Comparison of ENCODE assay signal across 9 cellular contexts in the genomic region with DNA sequence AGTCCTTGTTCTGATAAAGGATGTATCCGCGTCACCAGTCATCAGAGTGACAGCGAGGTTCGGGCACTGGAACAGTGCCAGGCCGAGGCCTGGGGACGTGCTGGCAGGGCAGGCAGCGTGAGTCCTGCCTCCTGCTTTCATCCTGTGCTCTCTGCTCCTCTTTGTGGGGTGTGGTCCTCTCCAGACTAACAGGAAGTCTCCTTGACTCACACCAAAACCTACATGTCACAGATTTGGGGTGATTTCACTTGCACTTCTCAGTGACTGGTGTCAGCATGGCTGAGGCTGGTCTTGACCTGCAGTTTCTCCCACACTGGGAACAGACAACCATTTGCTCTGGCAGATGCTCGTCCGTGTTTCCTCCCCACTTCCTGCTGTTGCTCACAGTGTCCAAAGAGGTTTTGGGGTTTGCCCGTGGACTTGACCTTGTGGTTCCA. TPM values are rescaled to one million over a fixed set of nuclear protein-coding genes. Genes with fewer than 3 reads are reported as not detected.
DNase-seq lines count a peak whose midpoint lies in the region; ATAC-seq, FAIRE-seq and TF ChIP-seq lines count a peak whose summit lies in the region.
"Had no signal": no experiment of that assay in that cellular context is flagged by ENCODE, and none has a peak within 500 bp of the region (broad histone marks: within the 10 kb centered on the region; RNA-seq: fewer than 3 reads in every experiment).

No MANE protein-coding gene starts in this region.

- peaks cover 36 to 60% of the 10 kb centered on the region in 2 experiments for H3K27me3 ChIP-seq in K562 (ENCODE audit: control insufficient read depth in 2 of 2, insufficient read depth in 2 of 2, low read length in 2 of 2)

- H3K36me3 ChIP-seq in K562 (ENCODE audit: control insufficient read depth, insufficient read depth, low read length), result no peaks in the 10 kb centered on the region

- no peak for TF ChIP-seq EP300 in K562 (IDR thresholded peaks at IDR 0.05; ENCODE audit: low read length)

- H3K4me3 ChIP-seq in K562, result no peak overlapping the region

- 2% methylated on average over 10 of the region's 10 CpGs for WGBS in K562 (ENCODE audit: insufficient coverage, low coverage, missing lambda C conversion rate)

- no peaks in the 10 kb centered on the region for H4K20me1 ChIP-seq in K562 (replicated peaks; ENCODE audit: control insufficient read depth, insufficient read depth, low read length)

- CTCF ChIA-PET in K562 (lab: Yijun Ruan, JAX; ENCODE audit: low intra/inter-chr PET ratio), result no interaction called here

- no peak for FAIRE-seq in K562 (lab: Jason Lieb, UNC)

- no peaks in the 10 kb centered on the region; a peak in 1 of 5 replicates for H3K4me1 ChIP-seq in K562 (replicated peaks in 1 of 2; ENCODE audit: control insufficient read depth in 2 of 2, insufficient read depth in 2 of 2, low read length in 2 of 2)

- DNase-seq in T-helper 2 cell (peak in 4 of 5 experiments; percentile 21 to 71 (median 56)), K562 (ENCODE audit: extremely low read depth in 1 of 4, low spot score in 3 of 4) (no peak), NCI-H446 treated with DMSO at 0.1 percent for 48 hours (lab: John Stamatoyannopoulos, UW) (no peak), COR-L47 (lab: John Stamatoyannopoulos, UW) (no peak), NCI-H1417 (lab: John Stamatoyannopoulos, UW) (no peak)
- peak; percentile 68 for DNase-seq in stimulated activated CD4-positive, alpha-beta T cell treated with anti-CD3 and anti-CD28 coated beads, Interleukin-4, amount 100 ng/mL, for 24 hours

- H3K79me2 ChIP-seq in K562 (ENCODE audit: control insufficient read depth, insufficient read depth, low read length), result no peaks in the 10 kb centered on the region

- in situ Hi-C loops in K562 (cut with MboI), result no loop called here

- TF ChIP-seq POLR2A in K562 (conservative IDR thresholded peaks at IDR 0.05), result no peak

- H3K9ac ChIP-seq in K562 (ENCODE audit: insufficient read depth in 1 of 2, low read depth in 2 of 2, low read length in 2 of 2), result no peak overlapping the region

- intact Hi-C loops in K562 (cut with micrococcal nuclease), result no loop called here

- ATAC-seq in GM18909 (IDR thresholded peaks at IDR 0.05; ENCODE audit: poor library complexity, unreplicated experiment), result peak; percentile 84
- ATAC-seq in HG03039 (IDR thresholded peaks at IDR 0.05; ENCODE audit: unreplicated experiment), result peak; percentile 70
- ATAC-seq in K562, result no peak

- POLR2A ChIA-PET in K562 (lab: Yijun Ruan, JAX), result no interaction called here

- H3K27ac ChIP-seq in K562 (ENCODE audit: extremely low read depth, low read depth, low read length), result no peak overlapping the region

- peaks cover 2% of the 10 kb centered on the region; the same call in 1 of the 2 replicates for H3K9me3 ChIP-seq in K562 (replicated peaks; ENCODE audit: control insufficient read depth, insufficient read depth, low read depth, low read length)

- H2AFZ ChIP-seq in K562 (ENCODE audit: low read depth, low read length), result no peak overlapping the region

- TF ChIP-seq CTCF in K562 (IDR thresholded peaks at IDR 0.05 in 2 of 3, conservative IDR thresholded peaks at IDR 0.05 in 1 of 3; ENCODE audit: insufficient read depth in 2 of 3, low read depth in 1 of 3, low read length in 3 of 3), result no peak

- no peak overlapping the region for H3K4me2 ChIP-seq in K562 (ENCODE audit: insufficient read depth, low read length)

- no peaks in the 10 kb centered on the region for H3K9me1 ChIP-seq in K562 (ENCODE audit: control insufficient read depth, insufficient read depth, low read length)

- no TSS peak for BruUV-seq in K562 (replicated peaks; lab: Mats Ljungman, UMichigan)

- TF ChIP-seq RAD21 in K562 (CRISPR knock-in tag; conservative IDR thresholded peaks at IDR 0.05 in 1 of 2, IDR thresholded peaks at IDR 0.05 in 1 of 2), result no peak

TF ChIP-seq in K562, 482 proteins besides CTCF, POLR2A, EP300 and RAD21:
- peak; percentile 46 for TF ChIP-seq NFIC (IDR thresholded peaks at IDR 0.05)
- TF ChIP-seq MCM5 (IDR thresholded peaks at IDR 0.05; ENCODE audit: low read depth), result no peak

RNA-seq across cellular contexts. Expression of a gene that starts 8.8 kb away (rescaled TPM):
- 0.09 TPM in 1 of 2 replicates, not detected in the other for total RNA-seq in K562 (2011; cell fraction: chromatin; rRNA removed; ENCODE audit: low replicate concordance)
- total RNA-seq in K562 (2011; cell fraction: nucleolus; rRNA removed), result not detected in 2 replicates
- not detected in 2 replicates for total RNA-seq in K562 (2011; cell fraction: nucleoplasm; rRNA removed)
- total RNA-seq in K562 (2014; rRNA removed), result not detected in 2 replicates
- not detected in 2 replicates for total RNA-seq in K562 (2014; rRNA removed; fragmentation: Illumina TruSeq; extraction: Trizol)
- not detected in 2 replicates for total RNA-seq in K562 (2015; rRNA removed; fragmentation: Illumina TruSeq; extraction: Trizol)
- total RNA-seq in K562 (2021), result not detected in 2 replicates
- polyA plus RNA-seq in K562 (2011; rRNA removed), result not detected in 2 replicates
- not detected in 2 replicates for polyA plus RNA-seq in K562 (2011; cell fraction: cytosol; rRNA removed)
- polyA plus RNA-seq in K562 (2011; cell fraction: nucleus; rRNA removed), result 0.07 TPM in 1 of 2 replicates, not detected in the other
- polyA plus RNA-seq in K562 (2012), result 0.01 and 0.29 TPM in 2 replicates
- not detected in 2 replicates for polyA plus RNA-seq in K562 (2014; fragmentation: Illumina TruSeq; extraction: Trizol)
- polyA plus RNA-seq in K562 (2014; fragmentation: Nextera tagmentation; extraction: Ambion mirVana), result not detected
- not detected in 2 replicates for polyA plus RNA-seq in K562 (2014; rRNA removed)
- polyA minus RNA-seq in K562 (2011; rRNA and poly(A)+ RNA removed), result not detected in 2 replicates
- not detected in 2 replicates for polyA minus RNA-seq in K562 (2011; cell fraction: cytosol; rRNA and poly(A)+ RNA removed)
- not detected in 2 replicates for polyA minus RNA-seq in K562 (2011; cell fraction: nucleus; rRNA and poly(A)+ RNA removed)

RNA-seq across cellular contexts. Expression of a gene that starts 50.7 kb away (rescaled TPM):
- total RNA-seq in K562 (2011; cell fraction: chromatin; rRNA removed; ENCODE audit: low replicate concordance), result not detected in 2 replicates
- total RNA-seq in K562 (2011; cell fraction: nucleolus; rRNA removed), result not detected in 2 replicates
- total RNA-seq in K562 (2011; cell fraction: nucleoplasm; rRNA removed), result not detected in 2 replicates
- total RNA-seq in K562 (2014; rRNA removed) (not detected in 2 replicates), K562 (2014; rRNA removed; fragmentation: Illumina TruSeq; extraction: Trizol) (not detected in 2 replicates), K562 (2015; rRNA removed; fragmentation: Illumina TruSeq; extraction: Trizol) (not detected in 2 replicates), K562 (2021) (not detected in 2 replicates)
- polyA plus RNA-seq in K562 (2011; rRNA removed) (not detected in 2 replicates), K562 (2014; fragmentation: Illumina TruSeq; extraction: Trizol) (not detected in 2 replicates), K562 (2014; fragmentation: Nextera tagmentation; extraction: Ambion mirVana) (not detected), K562 (2014; rRNA removed) (not detected in 2 replicates)
- not detected in 2 replicates for polyA plus RNA-seq in K562 (2011; cell fraction: cytosol; rRNA removed)
- polyA plus RNA-seq in K562 (2011; cell fraction: nucleus; rRNA removed), result not detected in 2 replicates
- polyA plus RNA-seq in K562 (2012), result not detected in 2 replicates
- not detected in 2 replicates for polyA minus RNA-seq in K562 (2011; rRNA and poly(A)+ RNA removed)
- not detected in 2 replicates for polyA minus RNA-seq in K562 (2011; cell fraction: cytosol; rRNA and poly(A)+ RNA removed)
- not detected in 2 replicates for polyA minus RNA-seq in K562 (2011; cell fraction: nucleus; rRNA and poly(A)+ RNA removed)
- total RNA-seq: subcutaneous adipose tissue had no signal

Comparison
In these comparisons a context has a peak if more than half of its experiments do, and no peak if none do; other contexts are left out.
1. DNase-seq: peak in T-helper 2 cell (4 of 5) and stimulated activated CD4-positive, alpha-beta T cell treated with anti-CD3 and anti-CD28 coated beads, Interleukin-4, amount 100 ng/mL, for 24 hours (single experiment); none in K562 (0 of 4), NCI-H446 treated with DMSO at 0.1 percent for 48 hours (single experiment), COR-L47 (single experiment) and NCI-H1417 (0 of 3).